Comparison of ENCODE assay signal across 19 cellular contexts in genomic region chr3:28935141-28935540, GRCh38.
DNase-seq lines count a peak whose midpoint lies in the region; ATAC-seq, FAIRE-seq and TF ChIP-seq lines count a peak whose summit lies in the region.
"Had no signal": no experiment of that assay in that cellular context is flagged by ENCODE, and none has a peak within 500 bp of the region (broad histone marks: within the 10 kb centered on the region; RNA-seq: fewer than 3 reads in every experiment).

No MANE protein-coding gene starts in this region.

- peaks cover 9% of the 10 kb centered on the region for H3K36me3 Mint-ChIP-seq in activated naive CD8-positive, alpha-beta T cell treated with anti-CD3 and anti-CD28 coated beads, Interleukin-2, amount 10 ng/mL, durations not matched to agents 7 days and 5 days
- H3K36me3 Mint-ChIP-seq in CD14-positive monocyte: no peaks in the 10 kb centered on the region

- intact Hi-C loops in CD14-positive monocyte (cut with micrococcal nuclease): no loop called here

- H3K27ac ChIP-seq in DND-41 (ENCODE audit: low read length): no peak overlapping the region
- H3K27ac ChIP-seq: colonic mucosa, Peyer's patch, skin epidermis, transverse colon had no signal

- H3K4me2 ChIP-seq in DND-41 (ENCODE audit: insufficient read depth, low read length): no peak overlapping the region

- no peaks in the 10 kb centered on the region for H3K27me3 ChIP-seq in DND-41 (ENCODE audit: insufficient read depth, low read length, poor library complexity)
- H3K27me3 ChIP-seq: colonic mucosa, Peyer's patch, transverse colon had no signal

- no peak for FAIRE-seq in frontal cortex (lab: Jason Lieb, UNC)
- FAIRE-seq: keratinocyte had no signal

- H3K4me1 Mint-ChIP-seq in activated naive CD8-positive, alpha-beta T cell treated with anti-CD3 and anti-CD28 coated beads, Interleukin-2, amount 10 ng/mL, durations not matched to agents 7 days and 5 days: peaks cover 29% of the 10 kb centered on the region
- peaks cover 12% of the 10 kb centered on the region for H3K4me1 Mint-ChIP-seq in CD14-positive monocyte

- peaks cover 2% of the 10 kb centered on the region for H3K9me3 Mint-ChIP-seq in activated naive CD8-positive, alpha-beta T cell treated with anti-CD3 and anti-CD28 coated beads, Interleukin-2, amount 10 ng/mL, durations not matched to agents 7 days and 5 days
- peaks cover 0 to 8% (median 2%) of the 10 kb centered on the region in 7 donors for H3K9me3 Mint-ChIP-seq in CD14-positive monocyte

- POLR2A ChIA-PET in activated naive CD8-positive, alpha-beta T cell treated with anti-CD3 and anti-CD28 coated beads, Interleukin-2, amount 10 ng/mL, durations not matched to agents 7 days and 5 days (lab: Charles Lee): no interaction called here

- no peak for DNase-seq in DND-41
- DNase-seq in activated naive CD8-positive, alpha-beta T cell treated with anti-CD3 and anti-CD28 coated beads, Interleukin-2, amount 10 ng/mL, durations not matched to agents 7 days and 5 days: no peak
- DNase-seq in frontal cortex (ENCODE audit: low spot score in 2 of 2): no peak
- DNase-seq in stimulated activated CD4-positive, alpha-beta T cell treated with anti-CD3 and anti-CD28 coated beads, Interleukin-2, amount 100 ng/mL, for 48 hours: no peak
- no peak for DNase-seq in CD14-positive monocyte (ENCODE audit: low spot score)
- DNase-seq in AML-193 (lab: John Stamatoyannopoulos, UW): no peak
- DNase-seq: colonic mucosa; hippocampal formation; naive thymus-derived CD4-positive, alpha-beta T cell; NCI-H524 treated with DMSO at 0.1 percent for 48 hours; Peyer's patch; posterior cingulate gyrus; transverse colon had no signal

- H3K27me3 Mint-ChIP-seq in activated naive CD8-positive, alpha-beta T cell treated with anti-CD3 and anti-CD28 coated beads, Interleukin-2, amount 10 ng/mL, durations not matched to agents 7 days and 5 days: no peaks in the 10 kb centered on the region
- no peaks in the 10 kb centered on the region for H3K27me3 Mint-ChIP-seq in CD14-positive monocyte (ENCODE audit: low read depth in 3 of 3)
- H3K27me3 Mint-ChIP-seq: naive thymus-derived CD4-positive, alpha-beta T cell had no signal

- no peaks in the 10 kb centered on the region for H4K20me1 ChIP-seq in DND-41 (ENCODE audit: insufficient read depth, low read length)

- TF ChIP-seq CTCF in DND-41 (IDR thresholded peaks at IDR 0.05; ENCODE audit: borderline replicate concordance, extremely low read depth, low read length, poor library complexity, severe bottlenecking) (no peak), CD14-positive monocyte (IDR thresholded peaks at IDR 0.05) (no peak)

- peaks cover 9% of the 10 kb centered on the region for H3K4me1 ChIP-seq in DND-41 (ENCODE audit: insufficient read depth, low read length)
- H3K4me1 ChIP-seq: colonic mucosa had no signal

- ATAC-seq in DND-41 (ENCODE audit: insufficient read depth, low read depth) (peak; percentile 37; the same call in 1 of the 3 replicates), GM18868 (IDR thresholded peaks at IDR 0.05; ENCODE audit: unreplicated experiment) (peak; percentile 45), HG02973 (IDR thresholded peaks at IDR 0.05; ENCODE audit: unreplicated experiment) (peak; percentile 36)
- peak; percentile 83 for ATAC-seq in activated naive CD8-positive, alpha-beta T cell treated with anti-CD3 and anti-CD28 coated beads, Interleukin-2, amount 10 ng/mL, durations not matched to agents 7 days and 5 days (ENCODE audit: low read depth)
- ATAC-seq: K562; naive thymus-derived CD4-positive, alpha-beta T cell; SK-N-SH treated with all-trans-retinoic acid at 6 μM for 48 hours had no signal

- H2AFZ ChIP-seq in DND-41 (ENCODE audit: low read depth, low read length): no peak overlapping the region

- no peaks in the 10 kb centered on the region for H3K9me3 ChIP-seq in DND-41 (ENCODE audit: insufficient read depth, low read length, severe bottlenecking)
- H3K9me3 ChIP-seq: colonic mucosa, Peyer's patch, transverse colon had no signal

- H3K4me3 Mint-ChIP-seq in activated naive CD8-positive, alpha-beta T cell treated with anti-CD3 and anti-CD28 coated beads, Interleukin-2, amount 10 ng/mL, durations not matched to agents 7 days and 5 days: peak overlapping the region; percentile 55
- H3K4me3 Mint-ChIP-seq in CD14-positive monocyte: no peak overlapping the region

- H3K79me2 ChIP-seq in DND-41 (ENCODE audit: insufficient read depth, low read length): no peaks in the 10 kb centered on the region

- no peaks in the 10 kb centered on the region for H3K36me3 ChIP-seq in DND-41 (ENCODE audit: insufficient read depth, low read length)
- H3K36me3 ChIP-seq: colonic mucosa, Peyer's patch, transverse colon had no signal

- peak overlapping the region; percentile 81 for H3K27ac Mint-ChIP-seq in activated naive CD8-positive, alpha-beta T cell treated with anti-CD3 and anti-CD28 coated beads, Interleukin-2, amount 10 ng/mL, durations not matched to agents 7 days and 5 days
- H3K27ac Mint-ChIP-seq in CD14-positive monocyte: no peak overlapping the region

- H3K4me3 ChIP-seq in DND-41 (ENCODE audit: low read depth in 1 of 2, low read length in 2 of 2): no peak overlapping the region
- H3K4me3 ChIP-seq: colonic mucosa, K562, Peyer's patch, skin epidermis, transverse colon had no signal

- no peak overlapping the region for H3K9ac ChIP-seq in DND-41 (ENCODE audit: low read depth, low read length)
